ENCODE assay signal across 16 cellular contexts in the genomic region with DNA sequence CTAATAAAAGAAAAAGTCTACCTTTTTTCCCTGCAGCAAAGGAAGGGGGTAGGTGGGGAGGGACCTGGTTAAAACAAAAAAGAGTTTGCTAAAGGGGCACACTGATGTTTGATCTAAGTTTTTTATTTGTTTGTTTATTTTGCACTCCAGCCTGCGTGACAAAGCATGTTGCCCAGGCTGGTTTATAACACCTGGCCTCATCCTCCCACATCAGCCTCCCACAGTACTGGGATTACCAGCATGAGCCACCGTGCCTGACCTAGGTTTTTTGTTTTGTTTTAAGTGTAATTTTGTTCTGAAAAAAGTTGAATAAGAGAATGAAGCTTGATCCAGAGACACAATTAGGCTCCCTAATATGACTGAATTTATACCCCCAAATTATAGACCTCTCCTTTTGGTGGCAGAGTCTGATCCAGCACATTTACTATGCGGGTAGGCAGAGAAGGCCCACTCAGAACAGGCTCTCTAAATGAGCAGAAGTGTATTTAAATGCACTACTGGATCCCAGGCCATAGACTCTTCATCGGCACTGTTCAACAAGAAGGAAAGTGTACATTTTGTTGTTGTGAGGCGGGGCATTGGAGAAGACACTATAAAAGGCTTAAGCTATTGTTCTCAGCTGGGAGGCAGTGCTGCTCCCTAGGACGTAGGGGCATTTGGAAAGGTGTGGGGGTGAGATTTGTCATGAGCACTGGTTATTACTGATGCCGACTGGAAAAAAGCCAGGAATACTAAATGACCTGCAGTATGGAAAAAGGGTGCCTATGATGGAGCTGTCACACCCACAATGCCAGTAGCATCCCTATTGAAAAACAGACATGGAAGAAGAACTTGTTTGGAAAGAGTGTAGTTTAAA. TPM values are rescaled to one million over a fixed set of nuclear protein-coding genes. Genes with fewer than 3 reads are reported as not detected.
DNase-seq lines count a peak whose midpoint lies in the region; ATAC-seq, FAIRE-seq and TF ChIP-seq lines count a peak whose summit lies in the region.
"Had no signal": no experiment of that assay in that cellular context is flagged by ENCODE, and none has a peak within 500 bp of the region (broad histone marks: within the 10 kb centered on the region; RNA-seq: fewer than 3 reads in every experiment).

No MANE protein-coding gene starts in this region.

- ATAC-seq in activated naive CD4-positive, alpha-beta T cell treated with anti-CD3 and anti-CD28 coated beads, Interleukin-2, amount 50 U/mL, for 72 hours: no peak
- ATAC-seq: Panc1, Right ventricle myocardium inferior had no signal

- no peak for FAIRE-seq in small intestine (lab: Jason Lieb, UNC)
- FAIRE-seq: H54 had no signal

- H3K9me3 Mint-ChIP-seq in activated naive CD4-positive, alpha-beta T cell treated with anti-CD3 and anti-CD28 coated beads, Interleukin-2, amount 50 U/mL, for 24 hours: no peaks in the 10 kb centered on the region
- H3K9me3 Mint-ChIP-seq in activated naive CD4-positive, alpha-beta T cell treated with anti-CD3 and anti-CD28 coated beads, Interleukin-2, amount 50 U/mL, for 72 hours: no peaks in the 10 kb centered on the region
- no peaks in the 10 kb centered on the region for H3K9me3 Mint-ChIP-seq in glutamatergic neuron (ENCODE audit: unreplicated experiment)
- H3K9me3 Mint-ChIP-seq: CD4-positive, alpha-beta memory T cell had no signal

- H3K27me3 Mint-ChIP-seq in activated naive CD4-positive, alpha-beta T cell treated with anti-CD3 and anti-CD28 coated beads, Interleukin-2, amount 50 U/mL, for 24 hours: no peaks in the 10 kb centered on the region
- no peaks in the 10 kb centered on the region for H3K27me3 Mint-ChIP-seq in glutamatergic neuron (ENCODE audit: unreplicated experiment)
- H3K27me3 Mint-ChIP-seq: CD4-positive, alpha-beta memory T cell had no signal

- H3K27ac Mint-ChIP-seq in activated naive CD4-positive, alpha-beta T cell treated with anti-CD3 and anti-CD28 coated beads, Interleukin-2, amount 50 U/mL, for 24 hours: peak overlapping the region; percentile 31
- no peak overlapping the region for H3K27ac Mint-ChIP-seq in activated naive CD4-positive, alpha-beta T cell treated with anti-CD3 and anti-CD28 coated beads, Interleukin-2, amount 50 U/mL, for 72 hours
- peak overlapping the region; percentile 40 for H3K27ac Mint-ChIP-seq in glutamatergic neuron (ENCODE audit: unreplicated experiment)
- H3K27ac Mint-ChIP-seq: CD4-positive, alpha-beta memory T cell had no signal

- no peak overlapping the region for H3K4me3 Mint-ChIP-seq in activated naive CD4-positive, alpha-beta T cell treated with anti-CD3 and anti-CD28 coated beads, Interleukin-2, amount 50 U/mL, for 24 hours
- H3K4me3 Mint-ChIP-seq in glutamatergic neuron (ENCODE audit: unreplicated experiment): no peak overlapping the region
- H3K4me3 Mint-ChIP-seq: CD4-positive, alpha-beta memory T cell had no signal

- H3K9me3 ChIP-seq in small intestine (ENCODE audit: control insufficient read depth, low read depth): no peaks in the 10 kb centered on the region

- H3K4me3 ChIP-seq in small intestine (ENCODE audit: low read depth in 1 of 2, low read length in 2 of 2) (no peak overlapping the region), dorsolateral prefrontal cortex (no peak overlapping the region)
- H3K4me3 ChIP-seq: SK-N-MC had no signal

- WGBS in small intestine, 3 donors: 70 to 76% (median 76%) methylated on average over 7 of the region's 7 CpGs

- H3K4me1 Mint-ChIP-seq in activated naive CD4-positive, alpha-beta T cell treated with anti-CD3 and anti-CD28 coated beads, Interleukin-2, amount 50 U/mL, for 24 hours: peaks cover 32% of the 10 kb centered on the region
- peaks cover 21% of the 10 kb centered on the region for H3K4me1 Mint-ChIP-seq in glutamatergic neuron (ENCODE audit: low read depth, unreplicated experiment)

- no peak for TF ChIP-seq CTCF in glutamatergic neuron (IDR thresholded peaks at IDR 0.05; ENCODE audit: partially characterized antibody, unreplicated experiment)
- TF ChIP-seq CTCF in dorsolateral prefrontal cortex (IDR thresholded peaks at IDR 0.05 in 54 of 56, conservative IDR thresholded peaks at IDR 0.05 in 2 of 56; ENCODE audit: low read depth in 1 of 56, partially characterized antibody in 56 of 56): no peak

- peaks cover 0 to 2% of the 10 kb centered on the region in 2 donors for H3K36me3 ChIP-seq in small intestine (ENCODE audit: control insufficient read depth in 2 of 2, insufficient read depth in 2 of 2, low read length in 2 of 2)

- peaks cover 0 to 2% of the 10 kb centered on the region in 2 donors for H3K4me1 ChIP-seq in small intestine (ENCODE audit: control insufficient read depth in 2 of 2, insufficient read depth in 1 of 2, low read depth in 1 of 2, low read length in 1 of 2)

- intact Hi-C loops in dorsolateral prefrontal cortex (cut with DNase I): no loop called here

- no peak for DNase-seq in activated naive CD4-positive, alpha-beta T cell treated with anti-CD3 and anti-CD28 coated beads, Interleukin-2, amount 50 U/mL, for 72 hours (ENCODE audit: low spot score in 2 of 2)
- peak; percentile 89 for DNase-seq in NCI-H345 (lab: John Stamatoyannopoulos, UW)
- DNase-seq in glutamatergic neuron: no peak
- DNase-seq in midbrain (lab: John Stamatoyannopoulos, UW): no peak
- DNase-seq in small intestine: no peak
- DNase-seq in dorsolateral prefrontal cortex: no peak
- DNase-seq: AML-193; CD4-positive, alpha-beta memory T cell; Karpas-422; MM.1S; NCI-H187 treated with DMSO at 0.1 percent for 48 hours had no signal

- peaks cover 24% of the 10 kb centered on the region for H3K36me3 Mint-ChIP-seq in activated naive CD4-positive, alpha-beta T cell treated with anti-CD3 and anti-CD28 coated beads, Interleukin-2, amount 50 U/mL, for 24 hours
- H3K36me3 Mint-ChIP-seq in activated naive CD4-positive, alpha-beta T cell treated with anti-CD3 and anti-CD28 coated beads, Interleukin-2, amount 50 U/mL, for 72 hours: no peaks in the 10 kb centered on the region
- H3K36me3 Mint-ChIP-seq in glutamatergic neuron (ENCODE audit: unreplicated experiment): no peaks in the 10 kb centered on the region

- no peaks in the 10 kb centered on the region for H3K27me3 ChIP-seq in small intestine (ENCODE audit: control insufficient read depth in 2 of 2, insufficient read depth in 2 of 2, low read length in 2 of 2)
- no peaks in the 10 kb centered on the region for H3K27me3 ChIP-seq in dorsolateral prefrontal cortex

- H3K27ac ChIP-seq in small intestine (ENCODE audit: low read depth in 1 of 2, low read length in 1 of 2): no peak overlapping the region
- no peak overlapping the region for H3K27ac ChIP-seq in dorsolateral prefrontal cortex
- H3K27ac ChIP-seq: SK-N-MC had no signal

RNA-seq across cellular contexts. Expression of gene MRPS9, which starts 32.4 kb away (rescaled TPM):
- total RNA-seq in activated naive CD4-positive, alpha-beta T cell treated with anti-CD3 and anti-CD28 coated beads, Interleukin-2, amount 50 U/mL, for 72 hours: 10 to 100 TPM; 36.0 to 36.8 TPM
- total RNA-seq in glutamatergic neuron (ENCODE audit: unreplicated experiment) (20.3 TPM), dorsolateral prefrontal cortex (10 to 100 TPM; 10.9 to 29.3 (median 20.1) TPM)
- 10 to 100 TPM; 22.7 to 44.1 (median 26.2) TPM for polyA plus RNA-seq in small intestine

Comparison
In these comparisons a context has a peak if more than half of its experiments do, and no peak if none do; other contexts are left out.
1. H3K27ac Mint-ChIP-seq: peak in activated naive CD4-positive, alpha-beta T cell treated with anti-CD3 and anti-CD28 coated beads, Interleukin-2, amount 50 U/mL, for 24 hours (single experiment) and glutamatergic neuron (single experiment); none in activated naive CD4-positive, alpha-beta T cell treated with anti-CD3 and anti-CD28 coated beads, Interleukin-2, amount 50 U/mL, for 72 hours (0 of 2).